In the genomic region with DNA sequence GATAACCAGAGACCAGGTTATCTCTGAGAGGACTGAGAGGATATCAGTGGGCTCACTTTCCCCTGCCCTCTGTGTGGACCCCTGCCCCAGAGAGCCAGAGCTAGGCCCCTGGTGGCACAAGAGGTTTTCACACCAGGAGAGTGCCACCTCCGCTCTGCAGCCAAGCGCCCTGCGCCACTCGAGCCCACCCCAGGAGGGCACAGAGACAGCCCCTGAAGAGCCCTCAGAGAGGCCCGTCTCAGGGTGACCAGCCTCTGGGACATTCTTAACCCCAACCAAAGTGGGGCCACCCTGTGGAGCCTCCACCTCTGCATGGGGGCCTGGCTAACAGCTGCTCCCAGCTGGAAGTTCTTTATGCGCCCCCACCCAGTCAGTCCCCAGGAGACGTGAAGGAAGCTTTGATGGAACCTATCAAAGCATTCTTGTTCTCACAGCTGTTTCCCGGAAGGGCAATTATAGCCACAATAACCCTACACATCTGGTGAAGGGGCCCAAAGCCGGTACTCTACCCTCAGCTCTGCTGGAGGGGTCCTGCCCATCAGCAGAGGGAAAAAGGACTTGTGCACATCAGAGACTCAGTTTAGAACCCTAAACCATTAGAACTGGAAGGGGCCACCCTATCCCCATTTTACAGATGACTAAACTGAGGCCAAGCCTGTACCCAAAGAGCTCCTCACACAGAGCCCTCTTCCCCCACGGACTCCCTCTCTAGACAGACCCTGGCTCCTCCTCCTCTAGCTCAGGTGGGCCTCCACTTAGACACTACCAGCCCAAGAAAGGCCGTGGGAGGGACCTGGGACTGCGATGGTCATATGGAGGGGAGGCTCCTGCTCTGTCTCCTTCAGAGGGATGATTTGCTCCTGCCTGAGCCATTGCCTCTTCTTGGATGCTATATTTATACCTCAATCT, we compare ENCODE assay signal across 25 cellular contexts.
A peak's percentile ranks its signal among the peaks of the same experiment; 100 is the strongest.
DNase-seq lines count a peak whose midpoint lies in the region; ATAC-seq, FAIRE-seq and TF ChIP-seq lines count a peak whose summit lies in the region.
"Had no signal": no experiment of that assay in that cellular context is flagged by ENCODE, and none has a peak within 500 bp of the region (broad histone marks: within the 10 kb centered on the region; RNA-seq: fewer than 3 reads in every experiment).

No MANE protein-coding gene starts in this region.

- H3K4me1 Mint-ChIP-seq in CD8-positive, alpha-beta T cell (ENCODE audit: low read depth): peaks cover 77% of the 10 kb centered on the region
- H3K4me1 Mint-ChIP-seq in endodermal cell: peaks cover 5% of the 10 kb centered on the region
- H3K4me1 Mint-ChIP-seq in natural killer cell treated with Interleukin-12 subunit alpha and Interleukin-12 subunit beta and Interleukin-15 and Interleukin-18, amount 100 ng/mL, for 72 hours (ENCODE audit: low read depth in 2 of 2): peaks cover 30 to 33% of the 10 kb centered on the region in 2 donors

- no peaks in the 10 kb centered on the region for H3K27me3 ChIP-seq in CD8-positive, alpha-beta T cell (ENCODE audit: insufficient read depth, low read length)
- H3K27me3 ChIP-seq in endodermal cell (ENCODE audit: control insufficient read depth, insufficient read depth, low read length, poor library complexity, severe bottlenecking): no peaks in the 10 kb centered on the region
- H3K27me3 ChIP-seq in sigmoid colon: no peaks in the 10 kb centered on the region
- H3K27me3 ChIP-seq: cardiac muscle cell, vagina had no signal

- H3K27ac ChIP-seq in CD8-positive, alpha-beta T cell (ENCODE audit: low read depth, low read length): no peak overlapping the region
- no peak overlapping the region for H3K27ac ChIP-seq in endodermal cell (ENCODE audit: low read depth, low read length)
- H3K27ac ChIP-seq in sigmoid colon: no peak overlapping the region
- H3K27ac ChIP-seq: cardiac muscle cell, GM23248, vagina had no signal

- no peaks in the 10 kb centered on the region for H3K27me3 Mint-ChIP-seq in CD8-positive, alpha-beta T cell (ENCODE audit: low read depth)
- peaks cover 3% of the 10 kb centered on the region for H3K27me3 Mint-ChIP-seq in endodermal cell (ENCODE audit: insufficient read depth)
- H3K27me3 Mint-ChIP-seq in natural killer cell treated with Interleukin-12 subunit alpha and Interleukin-12 subunit beta and Interleukin-15 and Interleukin-18, amount 100 ng/mL, for 72 hours: no peaks in the 10 kb centered on the region
- H3K27me3 Mint-ChIP-seq: activated CD4-positive, alpha-beta T cell treated with anti-CD3 and anti-CD28 coated beads for 36 hours; T-helper 17 cell had no signal

- H3K9ac ChIP-seq in endodermal cell (ENCODE audit: extremely low read depth, low read length, poor library complexity, severe bottlenecking): no peak overlapping the region
- H3K9ac ChIP-seq: GM23248, SK-N-SH had no signal

- TF ChIP-seq CTCF in CD8-positive, alpha-beta T cell (IDR thresholded peaks at IDR 0.05): no peak
- no peak for TF ChIP-seq CTCF in endodermal cell (conservative IDR thresholded peaks at IDR 0.05)
- TF ChIP-seq CTCF in sigmoid colon (IDR thresholded peaks at IDR 0.05): no peak

- POLR2A ChIA-PET in CD8-positive, alpha-beta T cell (lab: Charles Lee): interaction anchor here (0.6 to 24.8 kb wide), 4 partner anchors 11 to 359 kb away, joined by 3 to 1192 read pairs (median 4); a partner anchor contains a TSS

- H3K9me3 Mint-ChIP-seq in CD8-positive, alpha-beta T cell: no peaks in the 10 kb centered on the region
- no peaks in the 10 kb centered on the region for H3K9me3 Mint-ChIP-seq in endodermal cell
- no peaks in the 10 kb centered on the region for H3K9me3 Mint-ChIP-seq in natural killer cell treated with Interleukin-12 subunit alpha and Interleukin-12 subunit beta and Interleukin-15 and Interleukin-18, amount 100 ng/mL, for 72 hours
- H3K9me3 Mint-ChIP-seq: activated naive CD4-positive, alpha-beta T cell treated with anti-CD3 and anti-CD28 coated beads for 36 hours; activated T-cell treated with anti-CD3 and anti-CD28 coated beads, Interleukin-2, amount 50 U/mL, for 72 hours had no signal

- no peak overlapping the region for H3K4me3 Mint-ChIP-seq in CD8-positive, alpha-beta T cell
- H3K4me3 Mint-ChIP-seq in endodermal cell: no peak overlapping the region
- no peak overlapping the region for H3K4me3 Mint-ChIP-seq in natural killer cell treated with Interleukin-12 subunit alpha and Interleukin-12 subunit beta and Interleukin-15 and Interleukin-18, amount 100 ng/mL, for 72 hours
- H3K4me3 Mint-ChIP-seq: activated CD4-positive, alpha-beta T cell treated with anti-CD3 and anti-CD28 coated beads for 36 hours; activated naive CD4-positive, alpha-beta T cell treated with anti-CD3 and anti-CD28 coated beads for 36 hours; activated T-cell treated with anti-CD3 and anti-CD28 coated beads, Interleukin-2, amount 50 U/mL, for 72 hours; T-helper 17 cell had no signal

- intact Hi-C loops in CD8-positive, alpha-beta T cell (cut with DNase I, micrococcal nuclease): loop anchor here (5.0 to 10.0 kb wide), 4 partner anchors 101 to 417 kb away; no protein-coding TSS in a partner anchor
- intact Hi-C loops in sigmoid colon (cut with DNase I): no loop called here

- H3K4me3 ChIP-seq in CD8-positive, alpha-beta T cell (ENCODE audit: low read depth, low read length): no peak overlapping the region
- H3K4me3 ChIP-seq in endodermal cell (ENCODE audit: low read length) (no peak overlapping the region), sigmoid colon (no peak overlapping the region)
- H3K4me3 ChIP-seq: cardiac muscle cell, GM23248, vagina had no signal

- TF ChIP-seq EP300 in sigmoid colon (IDR thresholded peaks at IDR 0.05): no peak

- no peak for DNase-seq in CD8-positive, alpha-beta T cell
- DNase-seq in HTR-8/SVneo (ENCODE audit: insufficient read length, low spot score) (no peak), endodermal cell (peak; percentile 35), sigmoid colon (peak; percentile 54), nucleus accumbens (lab: John Stamatoyannopoulos, UW) (no peak)
- no peak for DNase-seq in natural killer cell treated with Interleukin-12 subunit alpha and Interleukin-12 subunit beta and Interleukin-15 and Interleukin-18, amount 100 ng/mL, for 72 hours (ENCODE audit: low spot score)
- DNase-seq: activated CD4-positive, alpha-beta T cell treated with anti-CD3 and anti-CD28 coated beads for 36 hours; activated naive CD4-positive, alpha-beta T cell treated with anti-CD3 and anti-CD28 coated beads for 36 hours; activated T-cell treated with anti-CD3 and anti-CD28 coated beads, Interleukin-2, amount 50 U/mL, for 72 hours; amygdala; DMS53; GF-D8; GM23248; left ventricle myocardium superior; NCI-H1092; NCI-H187; NCI-H2227 treated with DMSO at 0.1 percent for 48 hours; SK-N-SH; stimulated activated CD4-positive, alpha-beta T cell treated with anti-CD3 and anti-CD28 coated beads, Interleukin-1b, Interleukin-23, amount 100 ng/mL, for 48 hours; T-helper 17 cell had no signal

- H3K36me3 Mint-ChIP-seq in CD8-positive, alpha-beta T cell: peaks cover 4% of the 10 kb centered on the region
- no peaks in the 10 kb centered on the region for H3K36me3 Mint-ChIP-seq in endodermal cell (ENCODE audit: low read depth)
- no peaks in the 10 kb centered on the region for H3K36me3 Mint-ChIP-seq in natural killer cell treated with Interleukin-12 subunit alpha and Interleukin-12 subunit beta and Interleukin-15 and Interleukin-18, amount 100 ng/mL, for 72 hours

- FAIRE-seq in HTR-8/SVneo (lab: Jason Lieb, UNC): peak; percentile 20
- FAIRE-seq: GM18507, islet of Langerhans had no signal

- H3K9me3 ChIP-seq in CD8-positive, alpha-beta T cell (ENCODE audit: low read length): no peaks in the 10 kb centered on the region
- no peaks in the 10 kb centered on the region for H3K9me3 ChIP-seq in endodermal cell (ENCODE audit: control insufficient read depth, low read length)
- H3K9me3 ChIP-seq in sigmoid colon: no peaks in the 10 kb centered on the region
- H3K9me3 ChIP-seq: SK-N-SH, vagina had no signal

- CTCF ChIA-PET in CD8-positive, alpha-beta T cell (lab: Charles Lee): interaction anchor here (0.9 to 17.4 kb wide), 10 partner anchors 9 to 415 kb away, joined by 3 to 666 read pairs (median 10); a partner anchor contains a TSS

- H3K27ac Mint-ChIP-seq in CD8-positive, alpha-beta T cell: peak overlapping the region; percentile 37
- no peak overlapping the region for H3K27ac Mint-ChIP-seq in endodermal cell
- no peak overlapping the region for H3K27ac Mint-ChIP-seq in natural killer cell treated with Interleukin-12 subunit alpha and Interleukin-12 subunit beta and Interleukin-15 and Interleukin-18, amount 100 ng/mL, for 72 hours
- H3K27ac Mint-ChIP-seq: activated CD4-positive, alpha-beta T cell treated with anti-CD3 and anti-CD28 coated beads for 36 hours; activated naive CD4-positive, alpha-beta T cell treated with anti-CD3 and anti-CD28 coated beads for 36 hours; activated T-cell treated with anti-CD3 and anti-CD28 coated beads, Interleukin-2, amount 50 U/mL, for 72 hours had no signal

- no peak for ATAC-seq in CD8-positive, alpha-beta T cell
- ATAC-seq in HG03432 (IDR thresholded peaks at IDR 0.05; ENCODE audit: unreplicated experiment): no peak
- no peak for ATAC-seq in natural killer cell treated with Interleukin-12 subunit alpha and Interleukin-12 subunit beta and Interleukin-15 and Interleukin-18, amount 100 ng/mL, for 72 hours
- ATAC-seq: activated CD4-positive, alpha-beta T cell treated with anti-CD3 and anti-CD28 coated beads for 36 hours; activated T-cell treated with anti-CD3 and anti-CD28 coated beads, Interleukin-2, amount 50 U/mL, for 72 hours; left ventricle myocardium superior; T-helper 17 cell had no signal

- TF ChIP-seq POLR2A in sigmoid colon (IDR thresholded peaks at IDR 0.05): no peak

- peaks cover 72% of the 10 kb centered on the region for H3K4me1 ChIP-seq in CD8-positive, alpha-beta T cell (ENCODE audit: insufficient read depth, low read length)
- H3K4me1 ChIP-seq in endodermal cell (ENCODE audit: control insufficient read depth, insufficient read depth, low read length): no peaks in the 10 kb centered on the region
- H3K4me1 ChIP-seq in sigmoid colon: peaks cover 0 to 21% (median 15%) of the 10 kb centered on the region in 4 donors

- WGBS in endodermal cell (ENCODE audit: insufficient coverage in 1 of 2, insufficient read length in 1 of 2), 2 experiments: 79 to 92% methylated on average over 6 to 12 of the region's 12 CpGs
- 75 to 81% methylated on average over 12 of the region's 12 CpGs for WGBS in sigmoid colon, 2 donors

- no peaks in the 10 kb centered on the region for H3K36me3 ChIP-seq in CD8-positive, alpha-beta T cell (ENCODE audit: insufficient read depth, low read length)
- H3K36me3 ChIP-seq in endodermal cell (ENCODE audit: control insufficient read depth, insufficient read depth, low read length) (no peaks in the 10 kb centered on the region), sigmoid colon (no peaks in the 10 kb centered on the region)
- H3K36me3 ChIP-seq: cardiac muscle cell, vagina had no signal

Comparison
In these comparisons a context has a peak if more than half of its experiments do, and no peak if none do; other contexts are left out.
1. DNase-seq: peak in endodermal cell (single experiment) and sigmoid colon (single experiment); none in CD8-positive, alpha-beta T cell (0 of 7), HTR-8/SVneo (single experiment), nucleus accumbens (0 of 56) and natural killer cell treated with Interleukin-12 subunit alpha and Interleukin-12 subunit beta and Interleukin-15 and Interleukin-18, amount 100 ng/mL, for 72 hours (single experiment).